In the genomic region with DNA sequence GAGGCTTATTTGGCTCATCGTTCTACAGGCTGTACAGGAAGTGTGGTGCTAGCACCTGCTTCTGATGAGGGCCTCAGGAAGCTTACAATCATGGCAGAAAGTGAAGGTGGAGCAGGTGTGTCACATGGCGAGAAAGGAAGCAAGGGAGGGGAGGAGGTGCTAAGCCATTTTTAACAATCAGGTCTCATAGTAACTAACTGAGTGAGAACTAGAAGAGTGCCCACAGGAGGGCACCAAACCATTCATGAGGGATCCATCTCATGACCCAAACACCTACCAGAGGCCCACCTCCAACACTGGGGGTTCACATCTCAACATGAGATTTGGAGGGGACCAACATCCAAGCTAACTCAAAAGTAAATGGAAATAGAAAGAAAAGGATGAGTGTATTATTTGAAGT, we compare ENCODE assay signal across 12 cellular contexts.
A peak's percentile ranks its signal among the peaks of the same experiment; 100 is the strongest.
DNase-seq lines count a peak whose midpoint lies in the region; ATAC-seq and TF ChIP-seq lines count a peak whose summit lies in the region.
"Had no signal": no experiment of that assay in that cellular context is flagged by ENCODE, and none has a peak within 500 bp of the region (broad histone marks: within the 10 kb centered on the region; RNA-seq: fewer than 3 reads in every experiment).

No MANE protein-coding gene starts in this region.

- no peak for TF ChIP-seq EP300 in gastroesophageal sphincter (IDR thresholded peaks at IDR 0.05)

- no peak for ATAC-seq in Panc1
- ATAC-seq in gastroesophageal sphincter, result no peak
- ATAC-seq: stimulated activated memory B cell treated with anti-CD40 and anti-IgM and Interleukin-4, amounts not matched to agents 10 μg/mL and 1 μg/mL and 100 μg/mL, for 72 hours had no signal

- no peak overlapping the region for H3K4me3 ChIP-seq in ACC112 (ENCODE audit: low read depth, low read length)
- H3K4me3 ChIP-seq in GM12865 (ENCODE audit: low read depth, low read length), result no peak overlapping the region
- no peak overlapping the region for H3K4me3 ChIP-seq in Panc1 (ENCODE audit: low read depth in 2 of 2, low read length in 2 of 2)
- H3K4me3 ChIP-seq in gastroesophageal sphincter, result no peak overlapping the region
- no peak overlapping the region for H3K4me3 ChIP-seq in Peyer's patch
- H3K4me3 ChIP-seq: SK-N-MC had no signal

- in situ Hi-C loops in Panc1 (cut with HindIII; ENCODE audit: low pct_unique_long_range_greater_than_20kb, low sequenced_read_pairs), result no loop called here

- TF ChIP-seq POLR2A in gastroesophageal sphincter (IDR thresholded peaks at IDR 0.05) (no peak), Peyer's patch (IDR thresholded peaks at IDR 0.05) (no peak)

- 80 to 100% methylated on average over 1 of the region's 2 CpGs for WGBS in gastroesophageal sphincter (ENCODE audit: low coverage in 1 of 2), 2 donors

- H3K4me1 Mint-ChIP-seq in activated CD4-positive, alpha-beta memory T cell treated with anti-CD3 and anti-CD28 coated beads for 36 hours (ENCODE audit: low read depth), result peaks cover 4% of the 10 kb centered on the region

- H3K36me3 Mint-ChIP-seq in activated CD4-positive, alpha-beta memory T cell treated with anti-CD3 and anti-CD28 coated beads for 36 hours, result no peaks in the 10 kb centered on the region
- H3K36me3 Mint-ChIP-seq: stimulated activated memory B cell treated with anti-CD40 and anti-IgM and Interleukin-4, amounts not matched to agents 10 μg/mL and 1 μg/mL and 100 μg/mL, for 72 hours had no signal

- 0 out of 2 replicates have a peak overlapping the region, but pooled peaks have one; percentile 16 for H3K27ac ChIP-seq in ACC112 (ENCODE audit: low read depth, low read length)
- H3K27ac ChIP-seq in Panc1 (ENCODE audit: low read length), result no peak overlapping the region
- no peak overlapping the region for H3K27ac ChIP-seq in gastroesophageal sphincter
- H3K27ac ChIP-seq in Peyer's patch, result no peak overlapping the region
- H3K27ac ChIP-seq: HL-60, SK-N-MC had no signal

- no peaks in the 10 kb centered on the region for H3K79me2 ChIP-seq in ACC112 (ENCODE audit: control insufficient read depth, insufficient read depth, low read length, unreplicated experiment)

- peaks cover 6% of the 10 kb centered on the region for H3K27me3 Mint-ChIP-seq in activated CD4-positive, alpha-beta memory T cell treated with anti-CD3 and anti-CD28 coated beads for 36 hours

- H3K36me3 ChIP-seq in ACC112 (ENCODE audit: insufficient read depth, low read length) (no peaks in the 10 kb centered on the region), Panc1 (ENCODE audit: control insufficient read depth, insufficient read depth, low read length) (no peaks in the 10 kb centered on the region), gastroesophageal sphincter (no peaks in the 10 kb centered on the region), Peyer's patch (no peaks in the 10 kb centered on the region)

- H3K9me3 ChIP-seq in Panc1 (ENCODE audit: control insufficient read depth, insufficient read depth, low read depth, low read length) (no peaks in the 10 kb centered on the region), gastroesophageal sphincter (no peaks in the 10 kb centered on the region), Peyer's patch (no peaks in the 10 kb centered on the region)

- TF ChIP-seq CTCF in GM12865 (IDR thresholded peaks at IDR 0.05; ENCODE audit: insufficient read depth, low read depth, low read length, missing control alignments) (no peak), Panc1 (IDR thresholded peaks at IDR 0.05) (peak; percentile 48), gastroesophageal sphincter (IDR thresholded peaks at IDR 0.05) (no peak), Peyer's patch (IDR thresholded peaks at IDR 0.05) (peak in 1 of 6 experiments; percentile 6)

- H3K9me3 Mint-ChIP-seq in activated CD4-positive, alpha-beta memory T cell treated with anti-CD3 and anti-CD28 coated beads for 36 hours, result peaks cover 4% of the 10 kb centered on the region

- peaks cover under 1% of the 10 kb centered on the region; the same call in 1 of the 2 replicates for H3K27me3 ChIP-seq in ACC112 (ENCODE audit: insufficient read depth, low read length)
- H3K27me3 ChIP-seq in Panc1 (ENCODE audit: control insufficient read depth, insufficient read depth, low read length), result peaks cover 5% of the 10 kb centered on the region; the same call in 1 of the 2 replicates
- no peaks in the 10 kb centered on the region for H3K27me3 ChIP-seq in gastroesophageal sphincter
- H3K27me3 ChIP-seq in Peyer's patch, result no peaks in the 10 kb centered on the region

- CTCF ChIA-PET in Panc1 (lab: Charles Lee), result no interaction called here
- CTCF ChIA-PET in activated CD4-positive, alpha-beta memory T cell treated with anti-CD3 and anti-CD28 coated beads for 36 hours (lab: Charles Lee), result no interaction called here

- H3K4me1 ChIP-seq in ACC112 (ENCODE audit: control insufficient read depth, insufficient read depth, low read length, unreplicated experiment) (peaks cover 11% of the 10 kb centered on the region), Panc1 (ENCODE audit: control insufficient read depth, insufficient read depth, low read length) (no peaks in the 10 kb centered on the region), gastroesophageal sphincter (peaks cover 0 to 31% (median 5%) of the 10 kb centered on the region in 3 donors), Peyer's patch (peaks cover 0 to 5% (median 2%) of the 10 kb centered on the region in 4 donors)

- BruUV-seq in Panc1 (replicated peaks; lab: Mats Ljungman, UMichigan), result no TSS peak

- no peak overlapping the region for H3K4me3 Mint-ChIP-seq in activated CD4-positive, alpha-beta memory T cell treated with anti-CD3 and anti-CD28 coated beads for 36 hours
- H3K4me3 Mint-ChIP-seq: stimulated activated memory B cell treated with anti-CD40 and anti-IgM and Interleukin-4, amounts not matched to agents 10 μg/mL and 1 μg/mL and 100 μg/mL, for 72 hours had no signal

- POLR2A ChIA-PET in Panc1 (lab: Charles Lee), result no interaction called here
- POLR2A ChIA-PET in activated CD4-positive, alpha-beta memory T cell treated with anti-CD3 and anti-CD28 coated beads for 36 hours (lab: Charles Lee), result no interaction called here

- no peak overlapping the region for H2AFZ ChIP-seq in ACC112 (ENCODE audit: low read length, unreplicated experiment)

- intact Hi-C loops in Panc1 (cut with micrococcal nuclease; ENCODE audit: unreplicated experiment), result no loop called here
- intact Hi-C loops in activated CD4-positive, alpha-beta memory T cell treated with anti-CD3 and anti-CD28 coated beads for 36 hours (cut with micrococcal nuclease), result no loop called here

- H3K27ac Mint-ChIP-seq in activated CD4-positive, alpha-beta memory T cell treated with anti-CD3 and anti-CD28 coated beads for 36 hours, result no peak overlapping the region
- H3K27ac Mint-ChIP-seq: stimulated activated memory B cell treated with anti-CD40 and anti-IgM and Interleukin-4, amounts not matched to agents 10 μg/mL and 1 μg/mL and 100 μg/mL, for 72 hours had no signal

- DNase-seq in GM12865 (ENCODE audit: low read depth) (peak; percentile 35), Panc1 (ENCODE audit: low read depth, low spot score) (no peak), fibroblast of peridontal ligament (ENCODE audit: extremely low read depth) (peak; percentile 31), Peyer's patch (no peak)
- DNase-seq in activated CD4-positive, alpha-beta T cell treated with anti-CD3 and anti-CD28 coated beads for 1 hour, result no peak
- DNase-seq in activated CD4-positive, alpha-beta memory T cell treated with anti-CD3 and anti-CD28 coated beads for 36 hours, result no peak
- DNase-seq: midbrain had no signal

Comparison
In these comparisons a context has a peak if more than half of its experiments do, and no peak if none do; other contexts are left out.
1. DNase-seq: peak in GM12865 (single experiment) and fibroblast of peridontal ligament (single experiment); none in Panc1 (single experiment), Peyer's patch (0 of 3), activated CD4-positive, alpha-beta T cell treated with anti-CD3 and anti-CD28 coated beads for 1 hour (single experiment) and activated CD4-positive, alpha-beta memory T cell treated with anti-CD3 and anti-CD28 coated beads for 36 hours (single experiment).